ENCODE assay signal across 1 cellular context in the genomic region with DNA sequence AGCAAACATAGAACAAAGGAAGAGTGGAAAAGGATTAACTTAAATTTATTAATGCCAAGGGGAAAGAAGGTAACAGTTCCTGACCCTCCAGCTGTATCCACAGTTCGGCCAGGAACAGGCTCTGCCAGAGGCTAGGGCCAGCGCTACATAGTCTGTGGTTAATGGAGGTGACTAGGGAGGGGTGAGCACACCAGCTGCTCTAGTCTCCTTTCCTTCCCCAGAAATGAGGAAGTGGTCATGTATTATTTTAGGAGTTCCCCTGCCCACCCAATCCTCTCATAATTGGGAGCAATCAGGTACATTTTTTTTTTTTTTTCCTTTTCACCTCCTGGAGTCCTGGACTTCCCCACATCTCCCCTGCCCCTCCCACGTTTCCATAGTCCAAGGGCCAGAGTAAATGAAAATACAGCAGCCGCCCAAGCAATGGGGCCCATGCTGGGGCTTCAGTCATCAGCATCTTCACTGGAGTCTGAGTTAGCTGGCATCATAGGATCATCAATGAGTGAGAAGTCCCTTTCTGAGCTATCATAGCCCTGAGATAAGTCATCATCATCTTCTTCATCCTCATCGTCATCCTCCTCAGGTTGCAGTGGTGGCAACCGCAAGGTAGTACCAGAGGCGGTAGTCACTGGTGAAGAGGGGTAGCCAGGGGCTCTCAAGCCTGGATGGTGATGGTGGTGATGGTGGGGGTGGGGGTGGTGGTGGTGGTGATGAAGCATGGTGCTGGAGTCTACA.
TF ChIP-seq lines count a peak whose summit lies in the region.

No MANE protein-coding gene starts in this region.

TF ChIP-seq in GM12878, 131 proteins besides CTCF, POLR2A, EP300 and RAD21 (continued from another document):
- TF ChIP-seq RELB (IDR thresholded peaks at IDR 0.05; ENCODE audit: low read depth) (peak; percentile 69; the same call in 1 of the 2 replicates), NBN (IDR thresholded peaks at IDR 0.05) (0 out of 2 replicates have a peak, but pooled peaks have one; percentile 24), MEF2A (IDR thresholded peaks at IDR 0.05; ENCODE audit: insufficient read depth, low read depth, low read length) (peak; percentile 72; the same call in 1 of the 2 replicates), TCF12 (IDR thresholded peaks at IDR 0.05; ENCODE audit: low read depth, low read length) (peak; percentile 86), IKZF1 (conservative IDR thresholded peaks at IDR 0.05) (peak; percentile 70), ATF7 (IDR thresholded peaks at IDR 0.05; ENCODE audit: low read depth) (peak; percentile 21; the same call in 1 of the 2 replicates), SMARCA5 (IDR thresholded peaks at IDR 0.05) (no peak), DPF2 (IDR thresholded peaks at IDR 0.05) (0 out of 2 replicates have a peak, but pooled peaks have one; percentile 18), ZNF207 (IDR thresholded peaks at IDR 0.05; ENCODE audit: borderline replicate concordance) (no peak), IKZF2 (IDR thresholded peaks at IDR 0.05) (peak; percentile 75 to 77), IRF4 (IDR thresholded peaks at IDR 0.05; ENCODE audit: low read depth, low read length) (peak; percentile 28; the same call in 1 of the 2 replicates), TCF3 (IDR thresholded peaks at IDR 0.05; ENCODE audit: borderline replicate concordance, insufficient read depth, low read depth, low read length) (0 out of 2 replicates have a peak, but pooled peaks have one; percentile 26), CBFB (IDR thresholded peaks at IDR 0.05; ENCODE audit: low read depth) (peak; percentile 45; the same call in 1 of the 2 replicates), RELA (IDR thresholded peaks at IDR 0.05; ENCODE audit: borderline replicate concordance, partially characterized antibody) (peak; percentile 21), YY1 (IDR thresholded peaks at IDR 0.05; ENCODE audit: low read depth, low read length) (peak; percentile 51), MTA2 (IDR thresholded peaks at IDR 0.05; ENCODE audit: low read depth) (peak; percentile 51), BCL11A (IDR thresholded peaks at IDR 0.05; ENCODE audit: low read depth, low read length) (peak; percentile 61; the same call in 1 of the 2 replicates), STAT1 (conservative IDR thresholded peaks at IDR 0.05) (no peak)
- TF ChIP-seq, protein P1, sequence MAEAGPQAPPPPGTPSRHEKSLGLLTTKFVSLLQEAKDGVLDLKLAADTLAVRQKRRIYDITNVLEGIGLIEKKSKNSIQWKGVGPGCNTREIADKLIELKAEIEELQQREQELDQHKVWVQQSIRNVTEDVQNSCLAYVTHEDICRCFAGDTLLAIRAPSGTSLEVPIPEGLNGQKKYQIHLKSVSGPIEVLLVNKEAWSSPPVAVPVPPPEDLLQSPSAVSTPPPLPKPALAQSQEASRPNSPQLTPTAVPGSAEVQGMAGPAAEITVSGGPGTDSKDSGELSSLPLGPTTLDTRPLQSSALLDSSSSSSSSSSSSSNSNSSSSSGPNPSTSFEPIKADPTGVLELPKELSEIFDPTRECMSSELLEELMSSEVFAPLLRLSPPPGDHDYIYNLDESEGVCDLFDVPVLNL (IDR thresholded peaks at IDR 0.05; ENCODE audit: low read depth, low read length), result no peak
